ENCODE assay signal across 23 cellular contexts in the genomic region with DNA sequence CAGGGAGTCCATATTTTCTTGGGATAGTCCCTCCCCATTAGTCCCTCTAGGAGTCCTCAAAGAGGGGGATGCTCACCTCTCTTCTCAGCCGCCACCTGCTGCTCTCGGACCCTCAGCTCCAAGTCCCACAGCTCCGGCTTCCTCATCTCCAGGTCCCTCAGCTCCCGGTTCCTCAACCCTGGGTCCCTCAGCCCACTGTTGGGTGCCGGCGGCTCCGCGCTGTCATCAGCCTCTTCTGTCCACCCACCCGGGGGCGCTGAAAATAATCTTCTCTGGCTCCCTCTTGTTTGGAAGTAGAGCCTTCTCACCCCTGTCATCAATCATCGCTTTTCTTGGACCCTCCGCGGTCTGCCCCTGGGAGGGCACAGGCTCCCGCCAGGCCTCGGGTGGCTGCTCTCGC. TPM values are rescaled to one million over a fixed set of nuclear protein-coding genes. Genes with fewer than 3 reads are reported as not detected.
A peak's percentile ranks its signal among the peaks of the same experiment; 100 is the strongest.
DNase-seq lines count a peak whose midpoint lies in the region; TF ChIP-seq lines count a peak whose summit lies in the region.
"Had no signal": no experiment of that assay in that cellular context is flagged by ENCODE, and none has a peak within 500 bp of the region (broad histone marks: within the 10 kb centered on the region; RNA-seq: fewer than 3 reads in every experiment).

No MANE protein-coding gene starts in this region.

- H3K4me1 Mint-ChIP-seq in HFFc6 (ENCODE audit: low read depth): no peaks in the 10 kb centered on the region
- H3K4me1 Mint-ChIP-seq: CD14-positive monocyte; CD4-positive, alpha-beta memory T cell; CD4-positive, CD25-positive, alpha-beta regulatory T cell; CD8-positive, alpha-beta memory T cell had no signal

- H3K9me3 Mint-ChIP-seq in HFFc6: no peaks in the 10 kb centered on the region

- intact Hi-C loops in testis (cut with DNase I; ENCODE audit: low total_unique reads): no loop called here

- peaks cover 8% of the 10 kb centered on the region for H3K27me3 Mint-ChIP-seq in HFFc6 (ENCODE audit: insufficient read depth)

- H3K4me3 ChIP-seq in H7 (ENCODE audit: insufficient read depth, low read depth, low read length) (no peak overlapping the region), testis (peak overlapping the region; percentile 39 to 44), coronary artery (no peak overlapping the region)
- H3K4me3 ChIP-seq: BLaER1, GM12878 had no signal

- H3K4me1 ChIP-seq in testis: no peaks in the 10 kb centered on the region
- H3K4me1 ChIP-seq: BE2C, BLaER1 had no signal

- 57 to 77% methylated on average over 15 to 16 of the region's 16 CpGs for WGBS in testis, 2 donors

- H3K36me3 ChIP-seq in H7 (replicated peaks; ENCODE audit: control insufficient read depth, insufficient read depth, low read length) (no peaks in the 10 kb centered on the region), testis (ENCODE audit: low read depth, missing control alignments) (no peaks in the 10 kb centered on the region)
- H3K36me3 ChIP-seq: BE2C, BLaER1 had no signal

- no peaks in the 10 kb centered on the region for H3K27me3 ChIP-seq in H7 (ENCODE audit: control insufficient read depth, insufficient read depth, low read length)
- H3K27me3 ChIP-seq in testis: no peaks in the 10 kb centered on the region
- H3K27me3 ChIP-seq: BE2C, BLaER1 had no signal

- TF ChIP-seq POLR2A in testis (IDR thresholded peaks at IDR 0.05): no peak

- H3K36me3 Mint-ChIP-seq in HFFc6 (ENCODE audit: low read depth): no peaks in the 10 kb centered on the region
- H3K36me3 Mint-ChIP-seq: CD14-positive monocyte; CD4-positive, alpha-beta memory T cell; CD4-positive, CD25-positive, alpha-beta regulatory T cell; CD8-positive, alpha-beta memory T cell had no signal

- no peaks in the 10 kb centered on the region for H3K9me3 ChIP-seq in testis
- H3K9me3 ChIP-seq: BE2C had no signal

- H3K27ac Mint-ChIP-seq in HFFc6: no peak overlapping the region
- H3K27ac Mint-ChIP-seq: CD14-positive monocyte; CD4-positive, alpha-beta memory T cell; CD4-positive, CD25-positive, alpha-beta regulatory T cell; CD8-positive, alpha-beta memory T cell had no signal

- peak; percentile 32 for DNase-seq in H7
- DNase-seq in testis: no peak
- DNase-seq in coronary artery (ENCODE audit: low spot score): no peak
- DNase-seq in HFFc6: no peak
- DNase-seq in NCI-H446 treated with DMSO at 0.1 percent for 48 hours (lab: John Stamatoyannopoulos, UW): no peak
- DNase-seq: 8988T; ACHN; BE2C; C1 segment of cervical spinal cord; CD4-positive, alpha-beta memory T cell; CD4-positive, CD25-positive, alpha-beta regulatory T cell; CD8-positive, alpha-beta memory T cell; COR-L47; DMS 273 treated with DMSO at 0.1 percent for 48 hours; DMS153; DMS53; DMS79; DND-41; EL; GDM1 had no signal

- H3K27ac ChIP-seq in testis (peak overlapping the region in 1 of 2 donors; percentile 61), coronary artery (no peak overlapping the region)
- H3K27ac ChIP-seq: BLaER1 had no signal

- TF ChIP-seq CTCF in testis (IDR thresholded peaks at IDR 0.05) (no peak), coronary artery (IDR thresholded peaks at IDR 0.05) (no peak), HFFc6 (IDR thresholded peaks at IDR 0.05) (no peak)

- H3K4me3 Mint-ChIP-seq in HFFc6: no peak overlapping the region
- H3K4me3 Mint-ChIP-seq: CD14-positive monocyte; CD4-positive, alpha-beta memory T cell; CD4-positive, CD25-positive, alpha-beta regulatory T cell; CD8-positive, alpha-beta memory T cell had no signal

RNA-seq across cellular contexts. Expression of a gene that starts 13.3 kb away (rescaled TPM):
- total RNA-seq in H7 (2014; rRNA removed; shearing (Covaris generic)): 0.52 and 0.66 TPM in 2 replicates
- total RNA-seq in testis: 10 to 100 TPM; 51.9 to 53.8 TPM
- 29.0 TPM for polyA plus RNA-seq in testis (ENCODE audit: insufficient read depth, low read depth, low replicate concordance)
- total RNA-seq in HFFc6 (2021; fragmentation: NEBNext Ultra II Directional; extraction: Animal tissue kit (Norgen Biotek cat#: 25700)): 1 to 10 TPM; 3.0 to 4.6 (median 3.3) TPM
- total RNA-seq: CD4-positive, CD25-positive, alpha-beta regulatory T cell; GM12878 had no signal
- polyA plus RNA-seq: CD14-positive monocyte; CD8-positive, alpha-beta memory T cell had no signal

Comparison
In these comparisons a context has a peak if more than half of its experiments do, and no peak if none do; other contexts are left out.
1. H3K4me3 ChIP-seq: peak in testis (2 of 2); none in H7 (single experiment) and coronary artery (single experiment).
2. RNA of a gene that starts 13.3 kb away (total RNA-seq): 51.9 to 53.8 TPM in testis; 3.0 to 4.6 TPM in HFFc6 and 0.52 to 0.66 TPM in H7; every median in the first group is over 4 times any median in the second.